In the genomic region with DNA sequence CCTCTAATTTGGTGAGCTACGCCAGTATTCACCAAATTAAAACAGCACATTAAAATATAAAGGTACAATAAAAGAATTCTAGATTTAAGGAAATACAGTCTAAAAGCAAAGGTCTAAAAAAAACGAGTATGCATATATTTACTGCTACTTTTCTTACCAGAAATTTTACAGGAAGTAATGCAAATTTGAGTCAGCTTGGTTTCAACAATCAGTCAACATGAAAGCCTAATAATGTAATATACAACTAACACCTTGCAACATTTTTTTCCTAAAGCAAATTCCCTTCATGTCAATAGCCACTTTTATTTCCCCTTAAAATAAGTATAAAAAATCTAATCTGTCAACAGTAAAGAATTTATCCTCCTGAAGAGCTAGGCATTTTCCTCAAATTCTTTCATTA, we compare ENCODE assay signal across 10 cellular contexts. TPM values are rescaled to one million over a fixed set of nuclear protein-coding genes. Genes with fewer than 3 reads are reported as not detected.
DNase-seq lines count a peak whose midpoint lies in the region; ATAC-seq and TF ChIP-seq lines count a peak whose summit lies in the region.
"Had no signal": no experiment of that assay in that cellular context is flagged by ENCODE, and none has a peak within 500 bp of the region (broad histone marks: within the 10 kb centered on the region; RNA-seq: fewer than 3 reads in every experiment).

No MANE protein-coding gene starts in this region.

- no peaks in the 10 kb centered on the region for H3K9me3 Mint-ChIP-seq in T-helper 2 cell treated with Interferon-gamma antibody and Interleukin-4, amounts not matched to agents 5 μg/mL and 100 μg/mL, for 36 hours
- H3K9me3 Mint-ChIP-seq in immature natural killer cell, result no peaks in the 10 kb centered on the region

- H3K4me3 Mint-ChIP-seq in T-helper 2 cell treated with Interferon-gamma antibody and Interleukin-4, amounts not matched to agents 5 μg/mL and 100 μg/mL, for 36 hours, result peak overlapping the region; percentile 74
- peak overlapping the region; percentile 60 to 75 (median 71) for H3K4me3 Mint-ChIP-seq in immature natural killer cell

- intact Hi-C loops in left ventricle myocardium inferior (cut with micrococcal nuclease), result no loop called here
- intact Hi-C loops in heart right ventricle (cut with DNase I), result loop anchor here in 1 of 10 donors (5.0 kb wide), 1 partner anchor 36 kb away; no protein-coding TSS in a partner anchor
- intact Hi-C loops in upper lobe of right lung (cut with DNase I), result no loop called here

- 74 to 81% methylated on average over 2 of the region's 2 CpGs for WGBS in heart right ventricle, 2 donors

- H3K4me3 ChIP-seq in left ventricle myocardium inferior (no peak overlapping the region), heart right ventricle (peak overlapping the region in 1 of 10 donors; percentile 11), upper lobe of right lung (no peak overlapping the region)

- peaks cover 70% of the 10 kb centered on the region for H3K4me1 Mint-ChIP-seq in T-helper 2 cell treated with Interferon-gamma antibody and Interleukin-4, amounts not matched to agents 5 μg/mL and 100 μg/mL, for 36 hours (ENCODE audit: low read depth)
- peaks cover 90 to 93% of the 10 kb centered on the region in 2 donors for H3K4me1 Mint-ChIP-seq in immature natural killer cell

- H3K9me3 ChIP-seq in left ventricle myocardium inferior (replicated peaks) (no peaks in the 10 kb centered on the region), heart right ventricle (no peaks in the 10 kb centered on the region), upper lobe of right lung (no peaks in the 10 kb centered on the region)

- no peaks in the 10 kb centered on the region for H3K36me3 ChIP-seq in left ventricle myocardium inferior
- H3K36me3 ChIP-seq in heart right ventricle, result no peaks in the 10 kb centered on the region
- H3K36me3 ChIP-seq in upper lobe of right lung, result no peaks in the 10 kb centered on the region

- no peaks in the 10 kb centered on the region for H3K27me3 ChIP-seq in left ventricle myocardium inferior (ENCODE audit: low read depth)
- H3K27me3 ChIP-seq in heart right ventricle, result no peaks in the 10 kb centered on the region
- H3K27me3 ChIP-seq in upper lobe of right lung, result no peaks in the 10 kb centered on the region

- no peaks in the 10 kb centered on the region for H3K27me3 Mint-ChIP-seq in T-helper 2 cell treated with Interferon-gamma antibody and Interleukin-4, amounts not matched to agents 5 μg/mL and 100 μg/mL, for 36 hours (ENCODE audit: low read depth)
- H3K27me3 Mint-ChIP-seq in immature natural killer cell (ENCODE audit: low read depth in 3 of 3), result peaks cover 0 to 6% (median 0%) of the 10 kb centered on the region in 3 donors

- peak overlapping the region; percentile 71 for H3K27ac Mint-ChIP-seq in T-helper 2 cell treated with Interferon-gamma antibody and Interleukin-4, amounts not matched to agents 5 μg/mL and 100 μg/mL, for 36 hours
- peak overlapping the region; percentile 41 to 92 (median 80) for H3K27ac Mint-ChIP-seq in immature natural killer cell

- H3K4me1 ChIP-seq in left ventricle myocardium inferior (peaks cover 97% of the 10 kb centered on the region), heart right ventricle (peaks cover 24 to 98% (median 94%) of the 10 kb centered on the region in 9 donors), upper lobe of right lung (peaks cover 95% of the 10 kb centered on the region)

- DNase-seq in left ventricle myocardium inferior, result no peak
- no peak for DNase-seq in heart right ventricle
- DNase-seq in T-helper 2 cell treated with Interferon-gamma antibody and Interleukin-4, amounts not matched to agents 5 μg/mL and 100 μg/mL, for 36 hours (ENCODE audit: low spot score), result no peak
- no peak for DNase-seq in immature natural killer cell
- DNase-seq in upper lobe of right lung, result no peak
- DNase-seq in G401 (ENCODE audit: low spot score), result no peak
- DNase-seq: effector CD4-positive, alpha-beta T cell had no signal

- no peak for TF ChIP-seq CTCF in left ventricle myocardium inferior (IDR thresholded peaks at IDR 0.05; ENCODE audit: borderline replicate concordance)
- TF ChIP-seq CTCF in heart right ventricle (IDR thresholded peaks at IDR 0.05), result no peak
- no peak for TF ChIP-seq CTCF in upper lobe of right lung (IDR thresholded peaks at IDR 0.05)

- H3K27ac ChIP-seq in left ventricle myocardium inferior (replicated peaks), result peak overlapping the region; percentile 59
- H3K27ac ChIP-seq in heart right ventricle, result peak overlapping the region in 2 of 10 donors; percentile 31 to 51
- peak overlapping the region; percentile 43 for H3K27ac ChIP-seq in upper lobe of right lung
- H3K27ac ChIP-seq: KMS-11 had no signal

- in situ Hi-C loops in G401 (cut with HindIII; ENCODE audit: low sequenced_read_pairs), result no loop called here

- ATAC-seq in heart right ventricle, result no peak
- ATAC-seq in upper lobe of right lung, result no peak
- no peak for ATAC-seq in esophagus mucosa
- no peak for ATAC-seq in HG03354 (IDR thresholded peaks at IDR 0.05; ENCODE audit: poor library complexity, severe bottlenecking, unreplicated experiment)

- peaks cover 49% of the 10 kb centered on the region for H3K36me3 Mint-ChIP-seq in T-helper 2 cell treated with Interferon-gamma antibody and Interleukin-4, amounts not matched to agents 5 μg/mL and 100 μg/mL, for 36 hours (ENCODE audit: low read depth)
- no peaks in the 10 kb centered on the region for H3K36me3 Mint-ChIP-seq in immature natural killer cell

RNA-seq across cellular contexts. Expression of a gene that starts 11.9 kb away (rescaled TPM):
- total RNA-seq in left ventricle myocardium inferior (203 TPM), heart right ventricle (100 to 1,000 TPM; 206 to 506 (median 236) TPM), upper lobe of right lung (244 TPM), esophagus mucosa (100 TPM)
- polyA plus RNA-seq in heart right ventricle (100 to 1,000 TPM in 1 of 2 donors, 10 to 100 TPM in 1; 49.5 to 154 TPM), immature natural killer cell (100 to 1,000 TPM; 300 to 552 (median 460) TPM)
- 280 and 436 TPM in 2 replicates for total RNA-seq in G401 (2014; rRNA removed; shearing (Covaris generic))
